In genomic region chr9:31272456-31273295, GRCh38 we compare ENCODE assay signal across 12 cellular contexts.
DNase-seq lines count a peak whose midpoint lies in the region; TF ChIP-seq lines count a peak whose summit lies in the region.
"Had no signal": no experiment of that assay in that cellular context is flagged by ENCODE, and none has a peak within 500 bp of the region (broad histone marks: within the 10 kb centered on the region; RNA-seq: fewer than 3 reads in every experiment).

No MANE protein-coding gene starts in this region.

- H3K4me2 ChIP-seq in PC-9 (peak overlapping the region; percentile 18; the same call in 1 of the 2 replicates), hepatocyte (no peak overlapping the region)
- H3K4me2 ChIP-seq: BLaER1 had no signal

- WGBS in hepatocyte (ENCODE audit: low lambda C conversion rate, missing lambda C conversion rate) = 71% methylated on average over 4 of the region's 4 CpGs
- WGBS in transverse colon (ENCODE audit: low coverage in 1 of 2), 2 donors = 80 to 83% methylated on average over 1 to 4 of the region's 4 CpGs
- 68 to 76% methylated on average over 4 of the region's 4 CpGs for whole genome bisulfite sequencing in thyroid gland, 2 donors

- H3K9me3 ChIP-seq in PC-9 (ENCODE audit: insufficient read depth, low read depth) (no peaks in the 10 kb centered on the region), hepatocyte (ENCODE audit: low read depth) (no peaks in the 10 kb centered on the region), transverse colon (no peaks in the 10 kb centered on the region), thyroid gland (no peaks in the 10 kb centered on the region)
- H3K9me3 ChIP-seq: BLaER1 had no signal

- in situ Hi-C loops in transverse colon (cut with MboI; ENCODE audit: low pct_ligation_motif_present in 1 of 4, low pct_unique_long_range_greater_than_20kb in 1 of 4, low sequenced_read_pairs in 3 of 4) = no loop called here

- H4K20me1 ChIP-seq in PC-9 (ENCODE audit: insufficient read depth) (no peaks in the 10 kb centered on the region), hepatocyte (ENCODE audit: insufficient read depth, poor library complexity, severe bottlenecking) (no peaks in the 10 kb centered on the region)
- H4K20me1 ChIP-seq: BLaER1 had no signal

- H2AFZ ChIP-seq in PC-9 (no peak overlapping the region), hepatocyte (no peak overlapping the region)

- H3K27me3 ChIP-seq in PC-9 (ENCODE audit: insufficient read depth, low read depth) (no peaks in the 10 kb centered on the region), hepatocyte (no peaks in the 10 kb centered on the region), transverse colon (no peaks in the 10 kb centered on the region), thyroid gland (no peaks in the 10 kb centered on the region)
- H3K27me3 ChIP-seq: BLaER1 had no signal

- TF ChIP-seq EP300 in transverse colon (IDR thresholded peaks at IDR 0.05; ENCODE audit: low read depth) = no peak

- CTCF ChIA-PET in PC-9 (lab: Charles Lee) = no interaction called here

- no TSS peak for BruUV-seq in PC-9 (replicated peaks; lab: Mats Ljungman, UMichigan)

- intact Hi-C loops in PC-9 (cut with micrococcal nuclease; ENCODE audit: unreplicated experiment) (no loop called here), transverse colon (cut with DNase I; ENCODE audit: low total_unique reads) (no loop called here), thyroid gland (cut with DNase I) (no loop called here)

- TF ChIP-seq POLR2A in transverse colon (IDR thresholded peaks at IDR 0.05) = no peak
- no peak for TF ChIP-seq POLR2A in thyroid gland (IDR thresholded peaks at IDR 0.05)

- H3K9me2 ChIP-seq in PC-9 (ENCODE audit: insufficient read depth) (no peaks in the 10 kb centered on the region), hepatocyte (replicated peaks; ENCODE audit: insufficient read depth) (no peaks in the 10 kb centered on the region)

- H3K79me2 ChIP-seq in PC-9 (ENCODE audit: low read depth) (no peaks in the 10 kb centered on the region), hepatocyte (no peaks in the 10 kb centered on the region)

- H3K27ac ChIP-seq in PC-9 (peak overlapping the region; percentile 85), hepatocyte (peak overlapping the region; percentile 67), transverse colon (peak overlapping the region; percentile 50 to 74 (median 71)), thyroid gland (no peak overlapping the region)
- H3K27ac ChIP-seq: BLaER1 had no signal

- TF ChIP-seq CTCF in PC-9 (conservative IDR thresholded peaks at IDR 0.05) = no peak
- TF ChIP-seq CTCF in hepatocyte (IDR thresholded peaks at IDR 0.05; ENCODE audit: poor library complexity) = no peak
- no peak for TF ChIP-seq CTCF in transverse colon (IDR thresholded peaks at IDR 0.05)
- no peak for TF ChIP-seq CTCF in thyroid gland (IDR thresholded peaks at IDR 0.05)

- H3K4me1 ChIP-seq in PC-9 (replicated peaks; ENCODE audit: insufficient read depth) (peaks cover 16% of the 10 kb centered on the region), hepatocyte (ENCODE audit: insufficient read depth) (no peaks in the 10 kb centered on the region), transverse colon (peaks cover 0 to 17% (median 0%) of the 10 kb centered on the region in 4 donors), thyroid gland (no peaks in the 10 kb centered on the region)
- H3K4me1 ChIP-seq: BLaER1 had no signal

- H3F3A ChIP-seq in PC-9 (ENCODE audit: insufficient read depth, low read depth) = peaks cover 4% of the 10 kb centered on the region; the same call in 1 of the 2 replicates

- POLR2A ChIA-PET in PC-9 (lab: Charles Lee; ENCODE audit: unreplicated experiment) = no interaction called here

- no peaks in the 10 kb centered on the region for H3K36me3 ChIP-seq in PC-9 (ENCODE audit: low read depth)
- H3K36me3 ChIP-seq in hepatocyte (replicated peaks; ENCODE audit: insufficient read depth, low read depth) = no peaks in the 10 kb centered on the region
- H3K36me3 ChIP-seq in transverse colon = no peaks in the 10 kb centered on the region
- H3K36me3 ChIP-seq in thyroid gland = no peaks in the 10 kb centered on the region
- H3K36me3 ChIP-seq: BLaER1 had no signal

- H3K4me3 ChIP-seq in PC-9 (no peak overlapping the region), hepatocyte (no peak overlapping the region), transverse colon (no peak overlapping the region), thyroid gland (replicated peaks in 1 of 3) (no peak overlapping the region)
- H3K4me3 ChIP-seq: BLaER1 had no signal

- peak in 2 of 3 donors; percentile 1 to 14 for DNase-seq in stimulated activated CD4-positive, alpha-beta T cell treated with anti-CD3 and anti-CD28 coated beads, Interleukin-12 subunit alpha, Interleukin-12 subunit beta, amount 100 ng/mL, for 48 hours (ENCODE audit: low read depth in 2 of 3, low spot score in 1 of 3)
- DNase-seq in stimulated activated CD4-positive, alpha-beta T cell treated with anti-CD3 and anti-CD28 coated beads, Interleukin-2, amount 100 ng/mL, for 48 hours = no peak
- peak; percentile 5 to 64 for DNase-seq in PC-9
- DNase-seq in hepatocyte (ENCODE audit: low spot score) = peak; percentile 12
- DNase-seq in transverse colon = peak; percentile 49
- DNase-seq in COLO829 (ENCODE audit: low spot score) = no peak
- DNase-seq in thyroid gland = no peak
- DNase-seq: DMS79 treated with DMSO at 0.1 percent for 48 hours, hippocampal formation, left ventricle myocardium superior, natural killer cell had no signal

Comparison
In these comparisons a context has a peak if more than half of its experiments do, and no peak if none do; other contexts are left out.
1. DNase-seq: peak in stimulated activated CD4-positive, alpha-beta T cell treated with anti-CD3 and anti-CD28 coated beads, Interleukin-12 subunit alpha, Interleukin-12 subunit beta, amount 100 ng/mL, for 48 hours (2 of 3), PC-9 (2 of 2), hepatocyte (single experiment) and transverse colon (single experiment); none in stimulated activated CD4-positive, alpha-beta T cell treated with anti-CD3 and anti-CD28 coated beads, Interleukin-2, amount 100 ng/mL, for 48 hours (0 of 2), COLO829 (single experiment) and thyroid gland (0 of 2).
2. H3K27ac ChIP-seq: peak in PC-9 (single experiment), hepatocyte (single experiment) and transverse colon (4 of 4); none in thyroid gland (0 of 3).